9 cellular contexts compared by ENCODE assay signal in the genomic region with DNA sequence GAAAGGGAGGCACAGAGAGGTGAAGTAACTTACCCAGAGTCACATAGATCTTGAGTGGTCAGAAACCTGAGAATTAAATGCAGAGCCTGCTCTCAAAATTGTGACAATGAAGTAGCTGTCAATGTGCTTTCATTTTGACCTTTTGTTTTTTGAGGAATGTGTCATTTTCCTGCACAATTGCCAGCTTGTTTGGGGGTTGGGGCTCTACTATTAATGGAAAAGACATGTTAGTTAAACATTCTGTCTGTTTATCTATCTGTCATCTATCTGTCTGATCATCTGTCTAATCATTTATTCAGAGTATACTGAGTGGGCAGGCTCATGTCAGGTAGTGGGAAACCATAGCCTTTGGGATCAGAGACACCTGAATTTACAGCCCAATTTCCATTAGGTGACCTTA.
"Had no signal": no experiment of that assay in that cellular context is flagged by ENCODE, and none has a peak within 500 bp of the region (broad histone marks: within the 10 kb centered on the region; RNA-seq: fewer than 3 reads in every experiment).

No MANE protein-coding gene starts in this region.

- H3K4me3 Mint-ChIP-seq: GM23338, H9 had no signal

- H3K4me1 Mint-ChIP-seq: H9 had no signal

- H2AFZ ChIP-seq: GM23338 had no signal

- FAIRE-seq: H1, H54, HTR-8/SVneo, K562 had no signal

- H3K4me3 ChIP-seq: GM23338, K562 had no signal

- H3K27ac Mint-ChIP-seq: GM23338, H9 had no signal

- H3K4me2 ChIP-seq: GM23338 had no signal

- DNase-seq: H9, HCEC 1CT, IMR-90, KG1 had no signal
